32 cellular contexts compared by ENCODE assay signal in the genomic region with DNA sequence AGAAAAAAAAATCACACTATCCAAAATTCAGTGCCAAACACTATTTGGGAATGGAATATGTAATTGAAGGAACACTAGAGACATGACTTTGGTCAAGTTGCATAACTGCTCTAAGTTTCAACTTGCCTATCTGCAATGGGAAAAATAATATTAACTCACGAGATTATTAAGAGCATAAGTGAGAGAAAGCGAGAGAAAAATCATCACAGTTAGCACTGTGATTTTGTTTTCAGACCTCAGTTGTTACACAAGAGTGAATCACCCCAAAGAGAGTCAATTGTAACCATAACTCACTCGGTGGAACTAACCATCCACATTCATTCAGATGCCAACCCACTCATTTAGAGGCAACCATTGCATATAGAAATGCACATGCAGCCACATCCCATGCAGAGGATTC.
A peak's percentile ranks its signal among the peaks of the same experiment; 100 is the strongest.
DNase-seq lines count a peak whose midpoint lies in the region; ATAC-seq and TF ChIP-seq lines count a peak whose summit lies in the region.
"Had no signal": no experiment of that assay in that cellular context is flagged by ENCODE, and none has a peak within 500 bp of the region (broad histone marks: within the 10 kb centered on the region; RNA-seq: fewer than 3 reads in every experiment).

No MANE protein-coding gene starts in this region.

- DNase-seq in MG63 (peak; percentile 4), epithelial cell of proximal tubule (ENCODE audit: low read depth) (peak; percentile 10), left ventricle myocardium inferior (no peak), type B pancreatic cell (ENCODE audit: extremely low spot score, unreplicated experiment) (no peak), NCI-H187 (lab: John Stamatoyannopoulos, UW) (no peak)
- no peak for DNase-seq in activated CD4-positive, alpha-beta T cell treated with anti-CD3 and anti-CD28 coated beads for 36 hours
- DNase-seq: activated CD4-positive, alpha-beta T cell treated with anti-CD3 and anti-CD28 coated beads, Interleukin-2, amount 10 ng/mL, durations not matched to agents 24 days and 14 days; activated CD8-positive, alpha-beta memory T cell treated with anti-CD3 and anti-CD28 coated beads for 24 hours; activated T-cell treated with anti-CD3 and anti-CD28 coated beads for 4 hours; anterior cingulate cortex; cortex of kidney; DMS79; effector memory CD8-positive, alpha-beta T cell; gastrocnemius medialis; Kasumi-1; mesendoderm; MV-4-11; NCI-H1436; NCI-H2107; NCI-H345; PC-9; SHP77 treated with DMSO at 0.1 percent for 48 hours; T1000 had no signal

- TF ChIP-seq CTCF in epithelial cell of proximal tubule (conservative IDR thresholded peaks at IDR 0.05; ENCODE audit: low read depth, low read length) (no peak), left ventricle myocardium inferior (IDR thresholded peaks at IDR 0.05; ENCODE audit: borderline replicate concordance) (no peak), type B pancreatic cell (conservative IDR thresholded peaks at IDR 0.05) (no peak)

- H3K9ac ChIP-seq in skeletal muscle tissue (ENCODE audit: low read depth in 1 of 3, low read length in 3 of 3), result no peak overlapping the region

- no peak overlapping the region for H3K27ac Mint-ChIP-seq in type B pancreatic cell
- no peak overlapping the region for H3K27ac Mint-ChIP-seq in activated CD4-positive, alpha-beta T cell treated with anti-CD3 and anti-CD28 coated beads for 36 hours
- H3K27ac Mint-ChIP-seq: activated CD4-positive, alpha-beta T cell treated with anti-CD3 and anti-CD28 coated beads, Interleukin-2, amount 10 ng/mL, durations not matched to agents 24 days and 14 days; activated naive CD4-positive, alpha-beta T cell treated with anti-CD3 and anti-CD28 coated beads, Interleukin-2, amount 50 U/mL, for 72 hours; CD14-positive monocyte; effector memory CD8-positive, alpha-beta T cell; stimulated activated memory B cell treated with anti-CD40 and anti-IgM and Interleukin-4, amounts not matched to agents 10 μg/mL and 1 μg/mL and 100 μg/mL, for 72 hours had no signal

- no peak for ATAC-seq in activated CD4-positive, alpha-beta T cell treated with anti-CD3 and anti-CD28 coated beads for 36 hours
- no peak for ATAC-seq in HG02981 (IDR thresholded peaks at IDR 0.05; ENCODE audit: unreplicated experiment)
- ATAC-seq: effector memory CD8-positive, alpha-beta T cell; left lobe of liver; stimulated activated memory B cell treated with anti-CD40 and anti-IgM and Interleukin-4, amounts not matched to agents 10 μg/mL and 1 μg/mL and 100 μg/mL, for 72 hours had no signal

- H3K4me1 ChIP-seq in left ventricle myocardium inferior, result no peaks in the 10 kb centered on the region
- peaks cover 0 to 3% (median 0%) of the 10 kb centered on the region in 3 donors for H3K4me1 ChIP-seq in skeletal muscle tissue (ENCODE audit: control insufficient read depth in 3 of 3, insufficient read depth in 3 of 3, low read length in 3 of 3)
- H3K4me1 ChIP-seq: gastrocnemius medialis had no signal

- H3K4me3 ChIP-seq in MG63, result no peak overlapping the region
- no peak overlapping the region for H3K4me3 ChIP-seq in epithelial cell of proximal tubule (ENCODE audit: low read depth, low read length)
- no peak overlapping the region for H3K4me3 ChIP-seq in left ventricle myocardium inferior
- no peak overlapping the region for H3K4me3 ChIP-seq in skeletal muscle tissue (ENCODE audit: low read length in 3 of 3)
- H3K4me3 ChIP-seq: cardiac muscle cell, gastrocnemius medialis, PC-9 had no signal

- H3K27ac ChIP-seq in left ventricle myocardium inferior (replicated peaks), result peak overlapping the region; percentile 53
- peak overlapping the region; percentile 10 for H3K27ac ChIP-seq in skeletal muscle tissue (ENCODE audit: low read depth, low read length)
- H3K27ac ChIP-seq: cardiac muscle cell, PC-9, VCaP had no signal

- H3K36me3 ChIP-seq in MG63 (no peaks in the 10 kb centered on the region), left ventricle myocardium inferior (no peaks in the 10 kb centered on the region), skeletal muscle tissue (ENCODE audit: control insufficient read depth in 3 of 3, insufficient read depth in 3 of 3, low read length in 3 of 3) (no peaks in the 10 kb centered on the region)
- H3K36me3 ChIP-seq: cardiac muscle cell, gastrocnemius medialis had no signal

- no peak overlapping the region for H3K4me3 Mint-ChIP-seq in type B pancreatic cell
- H3K4me3 Mint-ChIP-seq in activated CD4-positive, alpha-beta T cell treated with anti-CD3 and anti-CD28 coated beads for 36 hours, result no peak overlapping the region
- H3K4me3 Mint-ChIP-seq: activated CD4-positive, alpha-beta T cell treated with anti-CD3 and anti-CD28 coated beads, Interleukin-2, amount 10 ng/mL, durations not matched to agents 24 days and 14 days; CD14-positive monocyte; effector memory CD8-positive, alpha-beta T cell; neural crest cell; stimulated activated memory B cell treated with anti-CD40 and anti-IgM and Interleukin-4, amounts not matched to agents 10 μg/mL and 1 μg/mL and 100 μg/mL, for 72 hours had no signal

- no peaks in the 10 kb centered on the region for H3K27me3 Mint-ChIP-seq in type B pancreatic cell
- peaks cover 14% of the 10 kb centered on the region for H3K27me3 Mint-ChIP-seq in activated CD4-positive, alpha-beta T cell treated with anti-CD3 and anti-CD28 coated beads for 36 hours

- H3K9me3 Mint-ChIP-seq in type B pancreatic cell, result no peaks in the 10 kb centered on the region
- no peaks in the 10 kb centered on the region for H3K9me3 Mint-ChIP-seq in activated CD4-positive, alpha-beta T cell treated with anti-CD3 and anti-CD28 coated beads for 36 hours (ENCODE audit: low read depth)
- H3K9me3 Mint-ChIP-seq: activated CD4-positive, alpha-beta T cell treated with anti-CD3 and anti-CD28 coated beads, Interleukin-2, amount 10 ng/mL, durations not matched to agents 24 days and 14 days; activated naive CD4-positive, alpha-beta T cell treated with anti-CD3 and anti-CD28 coated beads, Interleukin-2, amount 50 U/mL, for 72 hours; effector memory CD8-positive, alpha-beta T cell; neural crest cell; stimulated activated memory B cell treated with anti-CD40 and anti-IgM and Interleukin-4, amounts not matched to agents 10 μg/mL and 1 μg/mL and 100 μg/mL, for 72 hours had no signal

- H3K36me3 Mint-ChIP-seq in type B pancreatic cell, result no peaks in the 10 kb centered on the region
- H3K36me3 Mint-ChIP-seq in activated CD4-positive, alpha-beta T cell treated with anti-CD3 and anti-CD28 coated beads for 36 hours (ENCODE audit: low read depth), result no peaks in the 10 kb centered on the region
- H3K36me3 Mint-ChIP-seq: activated naive CD4-positive, alpha-beta T cell treated with anti-CD3 and anti-CD28 coated beads, Interleukin-2, amount 50 U/mL, for 72 hours; CD14-positive monocyte; stimulated activated memory B cell treated with anti-CD40 and anti-IgM and Interleukin-4, amounts not matched to agents 10 μg/mL and 1 μg/mL and 100 μg/mL, for 72 hours had no signal

- peaks cover 3% of the 10 kb centered on the region; the same call in 1 of the 2 replicates for H3K27me3 ChIP-seq in MG63
- H3K27me3 ChIP-seq in left ventricle myocardium inferior (ENCODE audit: low read depth), result no peaks in the 10 kb centered on the region
- no peaks in the 10 kb centered on the region for H3K27me3 ChIP-seq in skeletal muscle tissue (ENCODE audit: control insufficient read depth in 3 of 3, insufficient read depth in 3 of 3, low read length in 3 of 3)
- H3K27me3 ChIP-seq: cardiac muscle cell, gastrocnemius medialis had no signal

- H3K9me3 ChIP-seq in MG63, result no peaks in the 10 kb centered on the region
- no peaks in the 10 kb centered on the region for H3K9me3 ChIP-seq in left ventricle myocardium inferior (replicated peaks)
- H3K9me3 ChIP-seq in skeletal muscle tissue (ENCODE audit: control insufficient read depth in 3 of 3, low read length in 3 of 3), result no peaks in the 10 kb centered on the region
- H3K9me3 ChIP-seq: gastrocnemius medialis had no signal

- intact Hi-C loops in left ventricle myocardium inferior (cut with micrococcal nuclease), result no loop called here
- intact Hi-C loops in activated CD4-positive, alpha-beta T cell treated with anti-CD3 and anti-CD28 coated beads for 36 hours (cut with DNase I, micrococcal nuclease), result no loop called here

- no peaks in the 10 kb centered on the region for H3K4me1 Mint-ChIP-seq in type B pancreatic cell (ENCODE audit: unreplicated experiment)
- no peaks in the 10 kb centered on the region for H3K4me1 Mint-ChIP-seq in activated CD4-positive, alpha-beta T cell treated with anti-CD3 and anti-CD28 coated beads for 36 hours
- H3K4me1 Mint-ChIP-seq: activated CD4-positive, alpha-beta T cell treated with anti-CD3 and anti-CD28 coated beads, Interleukin-2, amount 10 ng/mL, durations not matched to agents 24 days and 14 days; CD14-positive monocyte; neural crest cell; stimulated activated memory B cell treated with anti-CD40 and anti-IgM and Interleukin-4, amounts not matched to agents 10 μg/mL and 1 μg/mL and 100 μg/mL, for 72 hours had no signal

- POLR2A ChIA-PET in activated CD4-positive, alpha-beta T cell treated with anti-CD3 and anti-CD28 coated beads for 36 hours (lab: Charles Lee), result no interaction called here

- CTCF ChIA-PET in activated CD4-positive, alpha-beta T cell treated with anti-CD3 and anti-CD28 coated beads for 36 hours (lab: Charles Lee), result no interaction called here

Comparison
In these comparisons a context has a peak if more than half of its experiments do, and no peak if none do; other contexts are left out.
1. DNase-seq: peak in MG63 (single experiment) and epithelial cell of proximal tubule (single experiment); none in left ventricle myocardium inferior (single experiment), type B pancreatic cell (single experiment), NCI-H187 (0 of 2) and activated CD4-positive, alpha-beta T cell treated with anti-CD3 and anti-CD28 coated beads for 36 hours (single experiment).